8 cellular contexts compared by ENCODE assay signal in the genomic region with DNA sequence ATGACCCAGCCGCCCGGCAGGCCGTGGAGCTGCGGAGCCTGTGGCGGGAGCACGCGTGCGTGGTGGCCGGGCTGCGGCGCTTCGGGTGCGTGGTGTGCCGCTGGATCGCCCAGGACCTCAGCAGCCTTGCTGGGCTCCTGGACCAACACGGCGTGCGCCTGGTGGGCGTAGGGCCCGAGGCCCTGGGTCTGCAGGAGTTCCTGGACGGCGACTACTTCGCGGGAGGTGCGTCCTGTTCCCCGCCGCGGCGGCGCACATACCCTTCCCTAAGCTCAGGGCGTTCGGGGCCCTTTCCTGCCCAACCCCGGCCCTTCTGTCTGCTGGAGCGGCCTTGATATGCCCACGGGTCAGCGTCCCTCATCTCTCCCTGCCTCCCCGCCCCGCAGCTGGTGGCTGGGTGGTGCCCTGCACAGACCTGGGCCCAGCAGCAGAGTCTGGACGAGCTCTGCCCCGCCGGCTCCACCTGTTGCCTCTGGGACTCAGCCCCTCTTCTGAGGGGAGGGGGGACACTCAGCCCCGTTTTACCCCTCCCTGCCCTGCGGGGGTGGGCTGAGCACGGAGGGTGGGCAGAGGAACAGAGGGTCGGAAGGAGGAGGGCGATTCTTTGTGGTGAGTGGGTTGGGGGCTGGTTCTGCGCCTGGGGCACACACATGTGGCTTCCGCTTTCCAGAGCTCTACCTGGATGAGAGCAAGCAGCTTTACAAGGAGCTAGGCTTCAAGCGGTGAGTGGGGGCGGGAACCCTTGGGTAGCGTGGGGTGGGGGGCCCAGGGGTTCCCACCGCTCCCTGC. TPM values are rescaled to one million over a fixed set of nuclear protein-coding genes. Genes with fewer than 3 reads are reported as not detected.
DNase-seq lines count a peak whose midpoint lies in the region; ATAC-seq and TF ChIP-seq lines count a peak whose summit lies in the region.

No MANE protein-coding gene starts in this region.

- H3K27ac Mint-ChIP-seq in MCF 10A (ENCODE audit: low read depth, unreplicated experiment) (peak overlapping the region; percentile 89), type B pancreatic cell (no peak overlapping the region)

- H3K4me1 Mint-ChIP-seq in MCF 10A (ENCODE audit: insufficient read depth, unreplicated experiment) = no peaks in the 10 kb centered on the region
- peaks cover 8% of the 10 kb centered on the region for H3K4me1 Mint-ChIP-seq in type B pancreatic cell (ENCODE audit: unreplicated experiment)

- CTCF ChIA-PET in MCF 10A (lab: Yijun Ruan, JAX) = interaction anchor here (0.7 kb wide), 1 partner anchor 966 kb away, joined by 3 read pairs; no protein-coding TSS in a partner anchor

- POLR2A ChIA-PET in MCF 10A (lab: Yijun Ruan, JAX) = interaction anchor here (1.3 kb wide), 1 partner anchor 61 kb away, joined by 4 read pairs; the partner anchor contains the start of gene PANK4

- TF ChIP-seq CTCF in NB4 (IDR thresholded peaks at IDR 0.05; ENCODE audit: low read depth, low read length) (no peak), MCF 10A (IDR thresholded peaks at IDR 0.05; ENCODE audit: unreplicated experiment) (no peak), lower leg skin (IDR thresholded peaks at IDR 0.05) (no peak), type B pancreatic cell (conservative IDR thresholded peaks at IDR 0.05) (no peak)

- intact Hi-C loops in MCF 10A (cut with micrococcal nuclease) = loop anchor here (2.0 kb wide), 1 partner anchor 56 kb away; no protein-coding TSS in a partner anchor
- intact Hi-C loops in lower leg skin (cut with DNase I; ENCODE audit: low total_unique reads) = no loop called here

- TF ChIP-seq POLR2A in NB4 (IDR thresholded peaks at IDR 0.05; ENCODE audit: extremely low read depth, insufficient read length) = no peak
- TF ChIP-seq POLR2A in lower leg skin (IDR thresholded peaks at IDR 0.05) = no peak

- peaks cover 8% of the 10 kb centered on the region for H3K36me3 Mint-ChIP-seq in MCF 10A (ENCODE audit: insufficient read depth, unreplicated experiment)
- no peaks in the 10 kb centered on the region for H3K36me3 Mint-ChIP-seq in type B pancreatic cell

- no peaks in the 10 kb centered on the region for H3K27me3 Mint-ChIP-seq in MCF 10A (ENCODE audit: insufficient read depth, unreplicated experiment)
- H3K27me3 Mint-ChIP-seq in type B pancreatic cell = peaks cover 2% of the 10 kb centered on the region

- peak overlapping the region; percentile 87 for H3K4me3 Mint-ChIP-seq in MCF 10A (ENCODE audit: unreplicated experiment)
- peak overlapping the region; percentile 81 for H3K4me3 Mint-ChIP-seq in type B pancreatic cell

- H3K4me3 ChIP-seq in NB4 (ENCODE audit: low read depth, low read length) = peak overlapping the region; percentile 34
- H3K4me3 ChIP-seq in lower leg skin (ENCODE audit: low read depth, poor library complexity, severe bottlenecking) = peak overlapping the region; percentile 30

- H3K9me3 Mint-ChIP-seq in MCF 10A (ENCODE audit: unreplicated experiment) (no peaks in the 10 kb centered on the region), type B pancreatic cell (no peaks in the 10 kb centered on the region)

- DNase-seq in activated gamma-delta T cell treated with Interleukin-2 at 50 U/mL for 16 hours (peak; percentile 22), activated gamma-delta T cell (lab: John Stamatoyannopoulos, UW) (no peak), NB4 (ENCODE audit: low read depth) (peak; percentile 45), MCF 10A (ENCODE audit: unreplicated experiment) (peak; percentile 30), lower leg skin (ENCODE audit: low spot score in 2 of 2) (no peak), type B pancreatic cell (ENCODE audit: extremely low spot score, unreplicated experiment) (no peak), NCI-H1694 (lab: John Stamatoyannopoulos, UW) (no peak)

- no peak for ATAC-seq in GM18873 (IDR thresholded peaks at IDR 0.05; ENCODE audit: low FRiP score, unreplicated experiment)

- no TSS peak for BruUV-seq in MCF 10A (replicated peaks; lab: Mats Ljungman, UMichigan)

- 13 to 36% methylated on average over 15 to 34 of the region's 52 CpGs for WGBS in lower leg skin, 2 donors

RNA-seq across cellular contexts. Expression of gene PRXL2B, which starts 0.7 kb away (rescaled TPM):
- total RNA-seq in MCF 10A (2022) (10.3 and 12.6 TPM in 2 replicates), lower leg skin (10 to 100 TPM in 3 of 4 donors, 1 to 10 TPM in 1; 5.6 to 16.4 (median 12.0) TPM), type B pancreatic cell (ENCODE audit: low replicate concordance) (33.7 and 40.3 TPM in 2 replicates)

RNA-seq across cellular contexts. Expression of gene TNFRSF14, which starts 31.1 kb away (rescaled TPM):
- total RNA-seq in MCF 10A (2022) = 4.2 and 4.6 TPM in 2 replicates
- 10 to 100 TPM; 35.2 to 43.6 (median 38.3) TPM for total RNA-seq in lower leg skin
- 4.2 and 8.5 TPM in 2 replicates for total RNA-seq in type B pancreatic cell (ENCODE audit: low replicate concordance)

RNA-seq across cellular contexts. Expression of gene MMEL1, which starts 45.6 kb away (rescaled TPM):
- not detected in 2 replicates for total RNA-seq in MCF 10A (2022)
- 1 to 10 TPM in 3 of 4 donors, under 1 TPM in 1; 0.27 to 3.5 (median 1.6) TPM for total RNA-seq in lower leg skin
- 1.1 TPM in 1 of 2 replicates, not detected in the other for total RNA-seq in type B pancreatic cell (ENCODE audit: low replicate concordance)

RNA-seq across cellular contexts. Expression of gene HES5, which starts 57.2 kb away (rescaled TPM):
- total RNA-seq in MCF 10A (2022) (not detected in 2 replicates), lower leg skin (10 to 100 TPM in 2 of 4 donors, 1 to 10 TPM in 2; 8.1 to 32.5 (median 9.6) TPM), type B pancreatic cell (ENCODE audit: low replicate concordance) (4.5 and 5.1 TPM in 2 replicates)

Comparison
In these comparisons a context has a peak if more than half of its experiments do, and no peak if none do; other contexts are left out.
1. DNase-seq: peak in activated gamma-delta T cell treated with Interleukin-2 at 50 U/mL for 16 hours (single experiment), NB4 (single experiment) and MCF 10A (single experiment); none in activated gamma-delta T cell (single experiment), lower leg skin (0 of 2), type B pancreatic cell (single experiment) and NCI-H1694 (single experiment).